10 cellular contexts compared by ENCODE assay signal in genomic region chr4:128854433-128854832, GRCh38. TPM values are rescaled to one million over a fixed set of nuclear protein-coding genes. Genes with fewer than 3 reads are reported as not detected.
DNase-seq lines count a peak whose midpoint lies in the region; ATAC-seq, FAIRE-seq and TF ChIP-seq lines count a peak whose summit lies in the region.
"Had no signal": no experiment of that assay in that cellular context is flagged by ENCODE, and none has a peak within 500 bp of the region (broad histone marks: within the 10 kb centered on the region; RNA-seq: fewer than 3 reads in every experiment).

No MANE protein-coding gene starts in this region.

- H3K79me2 ChIP-seq in endothelial cell of umbilical vein (ENCODE audit: control insufficient read depth, insufficient read depth, low read length), result peaks cover 6% of the 10 kb centered on the region
- H3K79me2 ChIP-seq in trophoblast cell (ENCODE audit: control insufficient read depth, insufficient read depth, low read length, poor library complexity), result no peaks in the 10 kb centered on the region

- H3K4me1 ChIP-seq in IMR-90 (ENCODE audit: control insufficient read depth, insufficient read depth, low read length) (peaks cover 17% of the 10 kb centered on the region), endothelial cell of umbilical vein (ENCODE audit: control insufficient read depth, extremely low read depth, insufficient read depth, low read length) (no peaks in the 10 kb centered on the region), trophoblast cell (ENCODE audit: control insufficient read depth in 1 of 2, insufficient read depth in 2 of 2, low read length in 2 of 2) (peaks cover 0 to 4% of the 10 kb centered on the region in 2 experiments)
- H3K4me1 ChIP-seq: prostate gland had no signal

- H3K9ac ChIP-seq in IMR-90 (ENCODE audit: low read depth, low read length) (no peak overlapping the region), endothelial cell of umbilical vein (replicated peaks; ENCODE audit: extremely low read depth, insufficient read depth, low read length) (no peak overlapping the region), trophoblast cell (ENCODE audit: low read length) (no peak overlapping the region)

- TF ChIP-seq POLR2A in IMR-90 (IDR thresholded peaks at IDR 0.05; ENCODE audit: low read depth, low read length) (no peak), endothelial cell of umbilical vein (IDR thresholded peaks at IDR 0.05; ENCODE audit: low read depth, low read length) (no peak)

- H3K23ac ChIP-seq in IMR-90 (ENCODE audit: low read depth, low read length), result no peak overlapping the region
- H3K23ac ChIP-seq in trophoblast cell (ENCODE audit: low read length), result no peak overlapping the region

- H4K12ac ChIP-seq in trophoblast cell (ENCODE audit: low read depth, low read length), result no peak overlapping the region

- TF ChIP-seq CTCF in IMR-90 (conservative IDR thresholded peaks at IDR 0.05; ENCODE audit: low read depth, low read length), result no peak
- no peak for TF ChIP-seq CTCF in endothelial cell of umbilical vein (IDR thresholded peaks at IDR 0.05; ENCODE audit: extremely low read depth in 1 of 2, insufficient read depth in 1 of 2, low read depth in 1 of 2, low read length in 2 of 2)

- no peak overlapping the region for H2BK15ac ChIP-seq in IMR-90 (ENCODE audit: low read depth, low read length)

- no TSS peak for BruUV-seq in IMR-90 (replicated peaks; lab: Mats Ljungman, UMichigan)
- BruUV-seq in endothelial cell of umbilical vein (replicated peaks; lab: Mats Ljungman, UMichigan), result no TSS peak

- no peaks in the 10 kb centered on the region for H3K9me3 ChIP-seq in IMR-90 (ENCODE audit: control insufficient read depth, insufficient read depth, low read length)
- no peaks in the 10 kb centered on the region for H3K9me3 ChIP-seq in endothelial cell of umbilical vein (replicated peaks; ENCODE audit: control insufficient read depth, insufficient read depth, low read length)
- H3K9me3 ChIP-seq in trophoblast cell (ENCODE audit: insufficient read depth, low read depth, low read length), result peaks cover 4% of the 10 kb centered on the region
- H3K9me3 ChIP-seq: prostate gland had no signal

- in situ Hi-C loops in IMR-90 (cut with MboI; ENCODE audit: low sequenced_read_pairs), result no loop called here

- H4K20me1 ChIP-seq in IMR-90 (ENCODE audit: insufficient read depth, low read length) (peaks cover 6% of the 10 kb centered on the region; the same call in 1 of the 2 replicates), endothelial cell of umbilical vein (replicated peaks; ENCODE audit: control insufficient read depth, extremely low read depth, insufficient read depth, low read length) (no peaks in the 10 kb centered on the region)

- peaks cover 38 to 66% of the 10 kb centered on the region in 2 experiments for H3K79me1 ChIP-seq in IMR-90 (ENCODE audit: low read depth in 1 of 2, low read length in 2 of 2)
- H3K79me1 ChIP-seq in trophoblast cell (ENCODE audit: low read length), result no peaks in the 10 kb centered on the region

- H2BK12ac ChIP-seq in trophoblast cell (ENCODE audit: low read length), result no peak overlapping the region

- no peak overlapping the region for H2BK20ac ChIP-seq in IMR-90 (ENCODE audit: low read depth, low read length)

- dilution Hi-C loops in IMR-90 (cut with HindIII; ENCODE audit: low sequenced_read_pairs, unreplicated experiment), result no loop called here
- dilution Hi-C loops in endothelial cell of umbilical vein (cut with MboI; ENCODE audit: extremely low pct_ligation_motif_present, low sequenced_read_pairs), result no loop called here

- H3K18ac ChIP-seq in IMR-90 (ENCODE audit: low read depth, low read length) (no peak overlapping the region), trophoblast cell (ENCODE audit: low read length) (no peak overlapping the region)

- H3K4me2 ChIP-seq in IMR-90 (ENCODE audit: low read depth, low read length) (no peak overlapping the region), endothelial cell of umbilical vein (ENCODE audit: insufficient read depth, low read length) (no peak overlapping the region), trophoblast cell (ENCODE audit: low read length) (no peak overlapping the region)

- H3K4ac ChIP-seq in IMR-90 (ENCODE audit: low read depth, low read length), result no peak overlapping the region
- H3K4ac ChIP-seq in trophoblast cell (ENCODE audit: low read depth, low read length), result no peak overlapping the region

- POLR2A ChIA-PET in IMR-90 (lab: Charles Lee; ENCODE audit: unreplicated experiment) (no interaction called here), endothelial cell of umbilical vein (lab: Charles Lee) (no interaction called here)

- no peak overlapping the region for H2AK9ac ChIP-seq in IMR-90 (replicated peaks; ENCODE audit: low read depth, low read length, poor library complexity)

- intact Hi-C loops in IMR-90 (cut with micrococcal nuclease) (no loop called here), endothelial cell of umbilical vein (cut with micrococcal nuclease) (loop anchor here (1.0 kb wide), 1 partner anchor 22 kb away; no protein-coding TSS in a partner anchor)

- H2BK5ac ChIP-seq in IMR-90 (ENCODE audit: low read depth, low read length, poor library complexity, severe bottlenecking) (peak overlapping the region; percentile 69), trophoblast cell (ENCODE audit: low read depth, low read length, poor library complexity) (no peak overlapping the region)

- H3K4me3 ChIP-seq in IMR-90 (ENCODE audit: insufficient read depth, low read depth, low read length), result no peak overlapping the region
- no peak overlapping the region for H3K4me3 ChIP-seq in endothelial cell of umbilical vein (replicated peaks in 1 of 3; ENCODE audit: insufficient read depth in 1 of 3, low read depth in 1 of 3, low read length in 3 of 3)
- no peak overlapping the region for H3K4me3 ChIP-seq in trophoblast cell (ENCODE audit: low read depth, low read length)
- H3K4me3 ChIP-seq: prostate gland had no signal

- H2BK120ac ChIP-seq in IMR-90 (ENCODE audit: low read depth, low read length) (no peak overlapping the region), trophoblast cell (ENCODE audit: insufficient read depth, low read length, poor library complexity) (no peak overlapping the region)

- H3K27ac ChIP-seq in IMR-90 (ENCODE audit: insufficient read depth, low read length) (no peak overlapping the region), endothelial cell of umbilical vein (ENCODE audit: insufficient read depth, low read depth, low read length) (no peak overlapping the region), trophoblast cell (ENCODE audit: low read depth, low read length) (no peak overlapping the region)
- H3K27ac ChIP-seq: prostate gland had no signal

- H3K27me3 ChIP-seq in IMR-90 (ENCODE audit: control insufficient read depth, insufficient read depth, low read length) (no peaks in the 10 kb centered on the region), endothelial cell of umbilical vein (ENCODE audit: control insufficient read depth in 2 of 2, insufficient read depth in 2 of 2, low read length in 2 of 2) (no peaks in the 10 kb centered on the region), trophoblast cell (ENCODE audit: insufficient read depth, low read length) (no peaks in the 10 kb centered on the region)

- H2AK5ac ChIP-seq in IMR-90 (ENCODE audit: low read depth, low read length), result no peak overlapping the region
- no peak overlapping the region for H2AK5ac ChIP-seq in trophoblast cell (ENCODE audit: low read length)

- WGBS in IMR-90 (ENCODE audit: extremely low coverage in 2 of 2, insufficient read length in 1 of 2), 2 experiments, result 40% methylated on average over 2 of the region's 6 CpGs; no CpG with 5 or more reads in 1 of the 2 experiments
- no CpG with 5 or more reads among the region's 6 CpGs for WGBS in trophoblast cell (ENCODE audit: extremely low coverage, insufficient coverage, insufficient read length)

- no peak for TF ChIP-seq RAD21 in IMR-90 (IDR thresholded peaks at IDR 0.05; ENCODE audit: low read length)

- no peak overlapping the region for H4K5ac ChIP-seq in IMR-90 (ENCODE audit: low read depth, low read length)

- CTCF ChIA-PET in IMR-90 (lab: Yijun Ruan, JAX) (no interaction called here), endothelial cell of umbilical vein (lab: Charles Lee) (interaction anchor here (0.8 to 4.0 kb wide), 6 partner anchors 9 to 663 kb away, joined by 3 to 12 read pairs (median 3); no protein-coding TSS in a partner anchor)

- FAIRE-seq in endothelial cell of umbilical vein (lab: Jason Lieb, UNC), result peak; percentile 75
- FAIRE-seq: colon had no signal

- DNase-seq in EH (ENCODE audit: low read depth), result peak; percentile 85
- peak; percentile 56 for DNase-seq in IMR-90
- peak; percentile 29 for DNase-seq in endothelial cell of umbilical vein (ENCODE audit: low read depth, low spot score)
- no peak for DNase-seq in trophoblast cell
- DNase-seq in cortex of kidney (lab: John Stamatoyannopoulos, UW), result no peak
- DNase-seq in D341Med (ENCODE audit: low spot score), result no peak
- no peak for DNase-seq in NCI-H2171 (lab: John Stamatoyannopoulos, UW)

- no peak overlapping the region for H2AFZ ChIP-seq in IMR-90 (replicated peaks; ENCODE audit: low read length, poor library complexity)
- H2AFZ ChIP-seq in endothelial cell of umbilical vein (ENCODE audit: low read depth, low read length), result no peak overlapping the region
- H2AFZ ChIP-seq in trophoblast cell (ENCODE audit: insufficient read depth, low read length, poor library complexity), result no peak overlapping the region

- H3K14ac ChIP-seq in IMR-90 (replicated peaks; ENCODE audit: low read depth, low read length) (no peak overlapping the region), trophoblast cell (ENCODE audit: low read length) (no peak overlapping the region)

- H4K91ac ChIP-seq in IMR-90 (ENCODE audit: insufficient read depth, low read depth, low read length) (no peak overlapping the region), trophoblast cell (ENCODE audit: low read depth, low read length) (no peak overlapping the region)

- H3K56ac ChIP-seq in IMR-90 (ENCODE audit: extremely low read depth, insufficient read depth, low read length), result no peak overlapping the region

- H3K36me3 ChIP-seq in IMR-90 (ENCODE audit: control insufficient read depth, insufficient read depth, low read length) (peaks cover 60% of the 10 kb centered on the region), endothelial cell of umbilical vein (ENCODE audit: control insufficient read depth in 2 of 2, extremely low read depth in 1 of 2, insufficient read depth in 2 of 2, low read length in 2 of 2) (peaks cover 31 to 43% of the 10 kb centered on the region in 2 experiments), trophoblast cell (ENCODE audit: control insufficient read depth in 1 of 2, insufficient read depth in 2 of 2, low read length in 2 of 2) (peaks cover 44 to 50% of the 10 kb centered on the region in 2 experiments)

- H4K8ac ChIP-seq in IMR-90 (ENCODE audit: low read depth in 2 of 2, low read length in 2 of 2), result no peak overlapping the region; a peak in 1 of 4 replicates
- no peak overlapping the region for H4K8ac ChIP-seq in trophoblast cell (ENCODE audit: low read depth, low read length)

- ATAC-seq in GM21381 (IDR thresholded peaks at IDR 0.05; ENCODE audit: unreplicated experiment) (peak; percentile 92), IMR-90 (ENCODE audit: low read depth) (peak; percentile 41; the same call in 1 of the 2 replicates)

- H3K9me1 ChIP-seq in IMR-90 (ENCODE audit: insufficient read depth, low read length) (peaks cover 28% of the 10 kb centered on the region), endothelial cell of umbilical vein (replicated peaks; ENCODE audit: control insufficient read depth, extremely low read depth, insufficient read depth, low read length) (no peaks in the 10 kb centered on the region)

RNA-seq across cellular contexts. Expression of gene JADE1, which starts 44.9 kb away (rescaled TPM):
- 32.6 and 32.8 TPM in 2 replicates for total RNA-seq in IMR-90 (2012; rRNA removed)
- 12.0 and 13.8 TPM in 2 replicates for polyA plus RNA-seq in IMR-90 (2012; rRNA removed)
- polyA plus RNA-seq in IMR-90 (2012; cell fraction: cytosol; rRNA removed), result 8.9 and 11.1 TPM in 2 replicates
- polyA plus RNA-seq in IMR-90 (2012; cell fraction: nucleus; rRNA removed; ENCODE audit: low replicate concordance), result 15.7 and 33.1 TPM in 2 replicates
- total RNA-seq in endothelial cell of umbilical vein, result 39.2 and 45.6 TPM in 2 replicates
- 9.9 and 13.6 TPM in 2 replicates for polyA plus RNA-seq in endothelial cell of umbilical vein
- 14.9 and 16.0 TPM in 2 replicates for polyA plus RNA-seq in endothelial cell of umbilical vein (2011; cell fraction: cytosol; rRNA removed)
- 38.0 and 39.7 TPM in 2 replicates for polyA plus RNA-seq in endothelial cell of umbilical vein (2011; cell fraction: nucleus; rRNA removed)
- polyA plus RNA-seq in endothelial cell of umbilical vein (2012), result 14.3 and 15.8 TPM in 2 replicates
- 39.6 and 46.0 TPM in 2 replicates for polyA minus RNA-seq in endothelial cell of umbilical vein
- 13.4 TPM for polyA minus RNA-seq in endothelial cell of umbilical vein (2011; cell fraction: cytosol; rRNA and poly(A)+ RNA removed)
- 25.9 and 33.0 TPM in 2 replicates for polyA minus RNA-seq in endothelial cell of umbilical vein (2011; cell fraction: nucleus; rRNA and poly(A)+ RNA removed)
- 17.0 TPM in 2 replicates for polyA plus RNA-seq in trophoblast cell (2013)

Comparison
In these comparisons a context has a peak if more than half of its experiments do, and no peak if none do; other contexts are left out.
1. DNase-seq: peak in EH (single experiment), IMR-90 (single experiment) and endothelial cell of umbilical vein (single experiment); none in trophoblast cell (0 of 2), cortex of kidney (single experiment), D341Med (single experiment) and NCI-H2171 (single experiment).